Comparison of ENCODE assay signal across 8 cellular contexts in genomic region chr2:224646242-224646846, GRCh38.
DNase-seq lines count a peak whose midpoint lies in the region; ATAC-seq and TF ChIP-seq lines count a peak whose summit lies in the region.

No MANE protein-coding gene starts in this region.

- H3K4me2 ChIP-seq in GM23248 (ENCODE audit: unreplicated experiment) (no peak overlapping the region), neural progenitor cell (no peak overlapping the region)

- H3K36me3 Mint-ChIP-seq in neural progenitor cell, result no peaks in the 10 kb centered on the region

- intact Hi-C loops in left ventricle myocardium superior (cut with micrococcal nuclease), result no loop called here

- no peak overlapping the region for H3K27ac Mint-ChIP-seq in neural progenitor cell

- no peaks in the 10 kb centered on the region for H3K36me3 ChIP-seq in cardiac muscle cell
- no peaks in the 10 kb centered on the region for H3K36me3 ChIP-seq in GM23248 (ENCODE audit: low read depth)
- no peaks in the 10 kb centered on the region for H3K36me3 ChIP-seq in neural progenitor cell

- H3K9me2 ChIP-seq in GM23248 (ENCODE audit: insufficient read depth), result no peaks in the 10 kb centered on the region

- H3K4me1 ChIP-seq in cardiac muscle cell (ENCODE audit: low read depth), result no peaks in the 10 kb centered on the region
- no peaks in the 10 kb centered on the region for H3K4me1 ChIP-seq in GM23248 (ENCODE audit: insufficient read depth)
- no peaks in the 10 kb centered on the region for H3K4me1 ChIP-seq in neural progenitor cell

- no peak overlapping the region for H3K4me3 Mint-ChIP-seq in neural progenitor cell

- H3K9me3 Mint-ChIP-seq in neural progenitor cell, result no peaks in the 10 kb centered on the region

- H4K20me1 ChIP-seq in GM23248 (ENCODE audit: insufficient read depth) (no peaks in the 10 kb centered on the region), neural progenitor cell (ENCODE audit: low read depth) (no peaks in the 10 kb centered on the region)

- no peak overlapping the region for H3K4me3 ChIP-seq in cardiac muscle cell
- no peak overlapping the region for H3K4me3 ChIP-seq in GM23248
- no peak overlapping the region for H3K4me3 ChIP-seq in neural progenitor cell

- ATAC-seq in left ventricle myocardium superior, result no peak
- ATAC-seq in HG02884 (IDR thresholded peaks at IDR 0.05; ENCODE audit: unreplicated experiment), result no peak

- peaks cover 2% of the 10 kb centered on the region for H3K27me3 Mint-ChIP-seq in neural progenitor cell (ENCODE audit: insufficient read depth, low read depth)

- peak; percentile 26 to 30 for DNase-seq in cardiac muscle cell (ENCODE audit: low read depth in 1 of 2, low spot score in 1 of 2)
- DNase-seq in left ventricle myocardium superior, result no peak
- peak; percentile 31 for DNase-seq in GM23248
- DNase-seq in NCI-H748 (lab: John Stamatoyannopoulos, UW; ENCODE audit: unreplicated experiment), result peak; percentile 79
- DNase-seq in dermis microvascular lymphatic vessel endothelial cell (ENCODE audit: low read depth in 2 of 2), result peak; percentile 22 to 41
- peak; percentile 42 for DNase-seq in neural progenitor cell (ENCODE audit: low spot score)
- no peak for DNase-seq in cerebellar nuclear complex (lab: John Stamatoyannopoulos, UW)

- 35 to 37% methylated on average over 9 of the region's 9 CpGs for WGBS in GM23248 (ENCODE audit: low coverage in 1 of 2, low lambda C conversion rate in 2 of 2, missing lambda C conversion rate in 2 of 2), 2 experiments

- H3K79me2 ChIP-seq in GM23248 (ENCODE audit: insufficient read depth), result no peaks in the 10 kb centered on the region
- no peaks in the 10 kb centered on the region for H3K79me2 ChIP-seq in neural progenitor cell (ENCODE audit: low read depth)

- H3K27ac ChIP-seq in cardiac muscle cell (no peak overlapping the region), GM23248 (no peak overlapping the region), neural progenitor cell (no peak overlapping the region)

- H3K9ac ChIP-seq in GM23248 (no peak overlapping the region), neural progenitor cell (no peak overlapping the region)

- TF ChIP-seq CTCF in cardiac muscle cell (IDR thresholded peaks at IDR 0.05; ENCODE audit: low read depth, low read length) (peak; percentile 67), neural progenitor cell (IDR thresholded peaks at IDR 0.05) (peak; percentile 66)

- no peaks in the 10 kb centered on the region for H3K9me3 ChIP-seq in cardiac muscle cell (ENCODE audit: low read depth)
- no peaks in the 10 kb centered on the region for H3K9me3 ChIP-seq in GM23248 (ENCODE audit: low read depth)
- H3K9me3 ChIP-seq in neural progenitor cell (ENCODE audit: low read depth), result no peaks in the 10 kb centered on the region

- no peaks in the 10 kb centered on the region for H3F3A ChIP-seq in GM23248 (ENCODE audit: insufficient read depth)
- H3F3A ChIP-seq in neural progenitor cell (ENCODE audit: low read depth), result no peaks in the 10 kb centered on the region

- H3K27me3 ChIP-seq in cardiac muscle cell (no peaks in the 10 kb centered on the region), GM23248 (replicated peaks; ENCODE audit: insufficient read depth) (peaks cover 7% of the 10 kb centered on the region; the same call in 1 of the 2 replicates), neural progenitor cell (no peaks in the 10 kb centered on the region)

- H2AFZ ChIP-seq in GM23248 (no peak overlapping the region), neural progenitor cell (replicated peaks) (no peak overlapping the region)

- no peaks in the 10 kb centered on the region for H3K4me1 Mint-ChIP-seq in neural progenitor cell

- in situ Hi-C loops in GM23248 (cut with MboI), result loop anchor here (10.0 kb wide), 1 partner anchor 282 kb away; no protein-coding TSS in a partner anchor

Comparison
In these comparisons a context has a peak if more than half of its experiments do, and no peak if none do; other contexts are left out.
1. DNase-seq: peak in cardiac muscle cell (2 of 2), GM23248 (single experiment), NCI-H748 (single experiment), dermis microvascular lymphatic vessel endothelial cell (2 of 2) and neural progenitor cell (single experiment); none in left ventricle myocardium superior (single experiment) and cerebellar nuclear complex (0 of 2).